In genomic region chr9:16510506-16510905, GRCh38 we compare ENCODE assay signal across 23 cellular contexts.
A peak's percentile ranks its signal among the peaks of the same experiment; 100 is the strongest.
DNase-seq lines count a peak whose midpoint lies in the region; ATAC-seq, FAIRE-seq and TF ChIP-seq lines count a peak whose summit lies in the region.
"Had no signal": no experiment of that assay in that cellular context is flagged by ENCODE, and none has a peak within 500 bp of the region (broad histone marks: within the 10 kb centered on the region; RNA-seq: fewer than 3 reads in every experiment).

No MANE protein-coding gene starts in this region.

- H3K27me3 ChIP-seq in GM23248 (replicated peaks; ENCODE audit: insufficient read depth) (no peaks in the 10 kb centered on the region), RWPE2 (ENCODE audit: insufficient read depth, poor library complexity, severe bottlenecking) (no peaks in the 10 kb centered on the region), endothelial cell of umbilical vein (ENCODE audit: control insufficient read depth in 2 of 2, insufficient read depth in 2 of 2, low read length in 2 of 2) (no peaks in the 10 kb centered on the region), HepG2 (ENCODE audit: control insufficient read depth in 1 of 2, insufficient read depth in 2 of 2, low read length in 2 of 2) (peaks cover 0 to 4% of the 10 kb centered on the region in 2 experiments; a peak in 1 of 5 replicates), pancreas (no peaks in the 10 kb centered on the region), osteoblast (ENCODE audit: insufficient read depth, low read length) (no peaks in the 10 kb centered on the region)
- H3K27me3 ChIP-seq: breast epithelium, tibial nerve had no signal

- H3F3A ChIP-seq in GM23248 (ENCODE audit: insufficient read depth): peaks cover 31% of the 10 kb centered on the region; the same call in 1 of the 2 replicates

- no peak overlapping the region for H3K27ac Mint-ChIP-seq in stimulated activated naive B cell treated with anti-CD40 and anti-IgM and Interleukin-4, amounts not matched to agents 10 μg/mL and 1 μg/mL and 100 μg/mL, for 72 hours
- H3K27ac Mint-ChIP-seq: activated CD4-positive, alpha-beta T cell treated with anti-CD3 and anti-CD28 coated beads, Interleukin-2, amount 10 ng/mL, durations not matched to agents 7 days and 5 days; activated naive CD4-positive, alpha-beta T cell treated with anti-CD3 and anti-CD28 coated beads, Interleukin-2, amount 50 U/mL, for 72 hours; CD4-positive, alpha-beta memory T cell; memory B cell had no signal

- no peaks in the 10 kb centered on the region for H3K9me1 ChIP-seq in endothelial cell of umbilical vein (replicated peaks; ENCODE audit: control insufficient read depth, extremely low read depth, insufficient read depth, low read length)

- H4K20me1 ChIP-seq in GM23248 (ENCODE audit: insufficient read depth) (no peaks in the 10 kb centered on the region), endothelial cell of umbilical vein (replicated peaks; ENCODE audit: control insufficient read depth, extremely low read depth, insufficient read depth, low read length) (no peaks in the 10 kb centered on the region), HepG2 (ENCODE audit: insufficient read depth, low read length) (no peaks in the 10 kb centered on the region), osteoblast (ENCODE audit: insufficient read depth, low read length) (no peaks in the 10 kb centered on the region)

- ATAC-seq in RWPE2 (ENCODE audit: low read depth) (no peak; the same call in 2 of the 3 replicates), omental fat pad (ENCODE audit: low FRiP score) (peak; percentile 57), HepG2 (no peak), pancreas (no peak)
- no peak for ATAC-seq in stimulated activated naive B cell treated with anti-CD40 and anti-IgM and Interleukin-4, amounts not matched to agents 10 μg/mL and 1 μg/mL and 100 μg/mL, for 72 hours (replicated peaks)
- ATAC-seq: activated naive CD4-positive, alpha-beta T cell treated with anti-CD3 and anti-CD28 coated beads, Interleukin-2, amount 50 U/mL, for 72 hours; Panc1 had no signal

- POLR2A ChIA-PET in endothelial cell of umbilical vein (lab: Charles Lee) (interaction anchor here (0.7 to 0.8 kb wide), 2 partner anchors 12 to 270 kb away, joined by 3 to 5 read pairs; no protein-coding TSS in a partner anchor), HepG2 (lab: Yijun Ruan, JAX) (no interaction called here)

- in situ Hi-C loops in GM23248 (cut with MboI): no loop called here
- in situ Hi-C loops in HepG2 (cut with HindIII; ENCODE audit: extremely low pct_ligation_motif_present, low pct_unique_long_range_greater_than_20kb): no loop called here

- peak; percentile 44 for FAIRE-seq in endothelial cell of umbilical vein (lab: Jason Lieb, UNC)
- no peak for FAIRE-seq in HepG2 (lab: Jason Lieb, UNC)
- FAIRE-seq in pancreas (lab: Jason Lieb, UNC): no peak
- FAIRE-seq: D721Med had no signal

- TF ChIP-seq EP300 in HepG2 (IDR thresholded peaks at IDR 0.05; ENCODE audit: low read depth in 2 of 2, low read length in 2 of 2): no peak
- no peak for TF ChIP-seq EP300 in HepG2 (CRISPR knock-in tag; IDR thresholded peaks at IDR 0.05; ENCODE audit: borderline replicate concordance)

- H3K9ac ChIP-seq in GM23248 (no peak overlapping the region), endothelial cell of umbilical vein (replicated peaks; ENCODE audit: extremely low read depth, insufficient read depth, low read length) (peak overlapping the region; percentile 60), HepG2 (ENCODE audit: insufficient read depth, low read depth, low read length) (no peak overlapping the region)

- DNase-seq in GM23248: no peak
- no peak for DNase-seq in RWPE2 (ENCODE audit: low spot score)
- DNase-seq in endothelial cell of umbilical vein (ENCODE audit: low read depth, low spot score): no peak
- DNase-seq in omental fat pad (ENCODE audit: low spot score): no peak
- DNase-seq in HepG2 (ENCODE audit: low spot score): no peak
- no peak for DNase-seq in stimulated activated naive B cell treated with anti-CD40 and anti-IgM and Interleukin-4, amounts not matched to agents 10 μg/mL and 1 μg/mL and 100 μg/mL, for 72 hours
- no peak for DNase-seq in pancreas
- no peak for DNase-seq in osteoblast (ENCODE audit: insufficient read length, low spot score, missing footprints)
- DNase-seq: activated CD4-positive, alpha-beta T cell treated with anti-CD3 and anti-CD28 coated beads, Interleukin-2, amount 10 ng/mL, durations not matched to agents 7 days and 5 days; amygdala; CD4-positive, alpha-beta memory T cell; DND-41; NCI-H2029; NCI-H526 treated with DMSO at 0.1 percent for 48 hours; SHP77 treated with DMSO at 0.1 percent for 48 hours; stimulated activated CD4-positive, alpha-beta T cell treated with anti-CD3 and anti-CD28 coated beads, Interleukin-4, amount 100 ng/mL, for 1 hour had no signal

- no peaks in the 10 kb centered on the region for H3K27me3 Mint-ChIP-seq in stimulated activated naive B cell treated with anti-CD40 and anti-IgM and Interleukin-4, amounts not matched to agents 10 μg/mL and 1 μg/mL and 100 μg/mL, for 72 hours
- H3K27me3 Mint-ChIP-seq: activated CD4-positive, alpha-beta T cell treated with anti-CD3 and anti-CD28 coated beads, Interleukin-2, amount 10 ng/mL, durations not matched to agents 7 days and 5 days; CD4-positive, alpha-beta memory T cell; memory B cell had no signal

- no peaks in the 10 kb centered on the region for H3K9me3 ChIP-seq in GM23248 (ENCODE audit: low read depth)
- H3K9me3 ChIP-seq in RWPE2 (ENCODE audit: severe bottlenecking): no peaks in the 10 kb centered on the region
- H3K9me3 ChIP-seq in endothelial cell of umbilical vein (replicated peaks; ENCODE audit: control insufficient read depth, insufficient read depth, low read length): no peaks in the 10 kb centered on the region
- H3K9me3 ChIP-seq in HepG2 (ENCODE audit: low read length): no peaks in the 10 kb centered on the region
- no peaks in the 10 kb centered on the region for H3K9me3 ChIP-seq in pancreas
- no peaks in the 10 kb centered on the region for H3K9me3 ChIP-seq in osteoblast (ENCODE audit: low read depth, low read length)
- H3K9me3 ChIP-seq: breast epithelium, prostate gland, tibial nerve had no signal

- no TSS peak for BruUV-seq in endothelial cell of umbilical vein (replicated peaks; lab: Mats Ljungman, UMichigan)
- BruUV-seq in HepG2 (replicated peaks; lab: Mats Ljungman, UMichigan): no TSS peak

- H3K4me3 ChIP-seq in GM23248 (no peak overlapping the region), RWPE2 (ENCODE audit: severe bottlenecking) (no peak overlapping the region), endothelial cell of umbilical vein (replicated peaks in 1 of 3; ENCODE audit: insufficient read depth in 1 of 3, low read depth in 1 of 3, low read length in 3 of 3) (peak overlapping the region in 2 of 3 experiments; percentile 12 to 57), HepG2 (replicated peaks in 1 of 3; ENCODE audit: insufficient read depth in 1 of 3, low read depth in 2 of 3, low read length in 3 of 3) (no peak overlapping the region), pancreas (no peak overlapping the region), osteoblast (ENCODE audit: insufficient read depth, low read length) (no peak overlapping the region)
- H3K4me3 ChIP-seq: breast epithelium, prostate gland, tibial nerve had no signal

- H3K36me3 ChIP-seq in GM23248 (ENCODE audit: low read depth) (no peaks in the 10 kb centered on the region), RWPE2 (ENCODE audit: low read depth) (no peaks in the 10 kb centered on the region), endothelial cell of umbilical vein (ENCODE audit: control insufficient read depth in 2 of 2, extremely low read depth in 1 of 2, insufficient read depth in 2 of 2, low read length in 2 of 2) (no peaks in the 10 kb centered on the region), HepG2 (replicated peaks in 1 of 2; ENCODE audit: control insufficient read depth in 1 of 2, insufficient read depth in 2 of 2, low read length in 2 of 2) (no peaks in the 10 kb centered on the region), pancreas (no peaks in the 10 kb centered on the region), osteoblast (ENCODE audit: insufficient read depth, low read length) (no peaks in the 10 kb centered on the region)
- H3K36me3 ChIP-seq: breast epithelium, prostate gland, tibial nerve had no signal

- H2AFZ ChIP-seq in GM23248 (no peak overlapping the region), endothelial cell of umbilical vein (ENCODE audit: low read depth, low read length) (peak overlapping the region; percentile 36), HepG2 (ENCODE audit: low read length) (no peak overlapping the region), osteoblast (ENCODE audit: low read length) (no peak overlapping the region)

- H3K27ac ChIP-seq in GM23248: no peak overlapping the region
- peak overlapping the region; percentile 41 for H3K27ac ChIP-seq in RWPE2 (ENCODE audit: poor library complexity, severe bottlenecking)
- peak overlapping the region; percentile 85 for H3K27ac ChIP-seq in endothelial cell of umbilical vein (ENCODE audit: insufficient read depth, low read depth, low read length)
- H3K27ac ChIP-seq in HepG2 (ENCODE audit: extremely low read length, insufficient read depth, low read length): no peak overlapping the region
- H3K27ac ChIP-seq in pancreas: no peak overlapping the region
- H3K27ac ChIP-seq in osteoblast (ENCODE audit: low read depth, low read length): no peak overlapping the region
- H3K27ac ChIP-seq: breast epithelium, prostate gland, tibial nerve had no signal

- no peak overlapping the region for H3K4me3 Mint-ChIP-seq in stimulated activated naive B cell treated with anti-CD40 and anti-IgM and Interleukin-4, amounts not matched to agents 10 μg/mL and 1 μg/mL and 100 μg/mL, for 72 hours
- H3K4me3 Mint-ChIP-seq: activated CD4-positive, alpha-beta T cell treated with anti-CD3 and anti-CD28 coated beads, Interleukin-2, amount 10 ng/mL, durations not matched to agents 7 days and 5 days; CD4-positive, alpha-beta memory T cell; memory B cell had no signal

- H3K36me3 Mint-ChIP-seq in stimulated activated naive B cell treated with anti-CD40 and anti-IgM and Interleukin-4, amounts not matched to agents 10 μg/mL and 1 μg/mL and 100 μg/mL, for 72 hours: no peaks in the 10 kb centered on the region
- H3K36me3 Mint-ChIP-seq: activated naive CD4-positive, alpha-beta T cell treated with anti-CD3 and anti-CD28 coated beads, Interleukin-2, amount 50 U/mL, for 72 hours; CD4-positive, alpha-beta memory T cell; memory B cell had no signal

- H3K4me2 ChIP-seq in GM23248 (ENCODE audit: unreplicated experiment) (peak overlapping the region; percentile 26), endothelial cell of umbilical vein (ENCODE audit: insufficient read depth, low read length) (peak overlapping the region; percentile 94), HepG2 (ENCODE audit: low read depth, low read length) (no peak overlapping the region), osteoblast (ENCODE audit: insufficient read depth, low read length) (no peak overlapping the region)

- H3K4me1 Mint-ChIP-seq in stimulated activated naive B cell treated with anti-CD40 and anti-IgM and Interleukin-4, amounts not matched to agents 10 μg/mL and 1 μg/mL and 100 μg/mL, for 72 hours: no peaks in the 10 kb centered on the region
- H3K4me1 Mint-ChIP-seq: activated CD4-positive, alpha-beta T cell treated with anti-CD3 and anti-CD28 coated beads, Interleukin-2, amount 10 ng/mL, durations not matched to agents 7 days and 5 days; CD4-positive, alpha-beta memory T cell; memory B cell had no signal

- H3K79me2 ChIP-seq in GM23248 (ENCODE audit: insufficient read depth): peaks cover 20% of the 10 kb centered on the region
- H3K79me2 ChIP-seq in endothelial cell of umbilical vein (ENCODE audit: control insufficient read depth, insufficient read depth, low read length): no peaks in the 10 kb centered on the region
- no peaks in the 10 kb centered on the region for H3K79me2 ChIP-seq in HepG2 (ENCODE audit: insufficient read depth, low read length)
- peaks cover 17% of the 10 kb centered on the region for H3K79me2 ChIP-seq in osteoblast (ENCODE audit: insufficient read depth, low read length)

- H3K4me1 ChIP-seq in GM23248 (ENCODE audit: insufficient read depth): peaks cover 35% of the 10 kb centered on the region
- H3K4me1 ChIP-seq in RWPE2 (ENCODE audit: insufficient read depth, poor library complexity, severe bottlenecking): peaks cover 9% of the 10 kb centered on the region
- peaks cover 28% of the 10 kb centered on the region for H3K4me1 ChIP-seq in endothelial cell of umbilical vein (ENCODE audit: control insufficient read depth, extremely low read depth, insufficient read depth, low read length)
- no peaks in the 10 kb centered on the region for H3K4me1 ChIP-seq in HepG2 (ENCODE audit: insufficient read depth, low read length)
- no peaks in the 10 kb centered on the region for H3K4me1 ChIP-seq in pancreas
- H3K4me1 ChIP-seq in osteoblast (ENCODE audit: insufficient read depth, low read length): peaks cover 30% of the 10 kb centered on the region
- H3K4me1 ChIP-seq: breast epithelium, prostate gland had no signal

- H3K9me3 Mint-ChIP-seq in stimulated activated naive B cell treated with anti-CD40 and anti-IgM and Interleukin-4, amounts not matched to agents 10 μg/mL and 1 μg/mL and 100 μg/mL, for 72 hours: no peaks in the 10 kb centered on the region
- H3K9me3 Mint-ChIP-seq: activated CD4-positive, alpha-beta T cell treated with anti-CD3 and anti-CD28 coated beads, Interleukin-2, amount 10 ng/mL, durations not matched to agents 7 days and 5 days had no signal

- TF ChIP-seq RAD21 in HepG2 (CRISPR knock-in tag; IDR thresholded peaks at IDR 0.05): no peak

- TF ChIP-seq POLR2A in endothelial cell of umbilical vein (IDR thresholded peaks at IDR 0.05; ENCODE audit: low read depth, low read length): no peak
- TF ChIP-seq POLR2A in HepG2 (IDR thresholded peaks at IDR 0.05; ENCODE audit: insufficient read depth in 1 of 2, low read depth in 2 of 2, low read length in 2 of 2): no peak

- 98 to 100% methylated on average over 2 of the region's 2 CpGs for WGBS in GM23248 (ENCODE audit: low coverage in 1 of 2, low lambda C conversion rate in 2 of 2, missing lambda C conversion rate in 2 of 2), 2 experiments
- WGBS in HepG2 (ENCODE audit: low lambda C conversion rate): 3% methylated on average over 2 of the region's 2 CpGs
- 82 to 88% methylated on average over 2 of the region's 2 CpGs for WGBS in pancreas, 2 donors

- dilution Hi-C loops in endothelial cell of umbilical vein (cut with MboI; ENCODE audit: extremely low pct_ligation_motif_present, low sequenced_read_pairs): no loop called here

- TF ChIP-seq CTCF in RWPE2 (IDR thresholded peaks at IDR 0.05; ENCODE audit: poor library complexity, severe bottlenecking) (no peak), endothelial cell of umbilical vein (IDR thresholded peaks at IDR 0.05; ENCODE audit: extremely low read depth in 1 of 2, insufficient read depth in 1 of 2, low read depth in 1 of 2, low read length in 2 of 2) (no peak), omental fat pad (IDR thresholded peaks at IDR 0.05) (no peak), HepG2 (CRISPR knock-in tag; IDR thresholded peaks at IDR 0.05) (no peak), pancreas (IDR thresholded peaks at IDR 0.05) (no peak), osteoblast (IDR thresholded peaks at IDR 0.05; ENCODE audit: extremely low read depth, low read depth, low read length) (no peak)

- intact Hi-C loops in endothelial cell of umbilical vein (cut with micrococcal nuclease): loop anchor here (1.0 to 10.0 kb wide), 5 partner anchors 16 to 364 kb away; partner anchors contain the start of gene BNC2
- intact Hi-C loops in HepG2 (cut with micrococcal nuclease; ENCODE audit: unreplicated experiment): no loop called here
- intact Hi-C loops in pancreas (cut with DNase I): no loop called here

- H3K9me2 ChIP-seq in GM23248 (ENCODE audit: insufficient read depth): no peaks in the 10 kb centered on the region

- CTCF ChIA-PET in endothelial cell of umbilical vein (lab: Charles Lee) (interaction anchor here (0.6 to 1.1 kb wide), 7 partner anchors 9 to 606 kb away, joined by 3 to 5 read pairs (median 3); no protein-coding TSS in a partner anchor), HepG2 (lab: Yijun Ruan, JAX; ENCODE audit: low intra/inter-chr PET ratio, low total read pairs) (no interaction called here)

Comparison
In these comparisons a context has a peak if more than half of its experiments do, and no peak if none do; other contexts are left out.
1. H3K27ac ChIP-seq: peak in RWPE2 (single experiment) and endothelial cell of umbilical vein (single experiment); none in GM23248 (single experiment), HepG2 (single experiment), pancreas (0 of 4) and osteoblast (single experiment).
2. H3K4me2 ChIP-seq: peak in GM23248 (single experiment) and endothelial cell of umbilical vein (single experiment); none in HepG2 (single experiment) and osteoblast (single experiment).
3. H3K4me3 ChIP-seq: peak in endothelial cell of umbilical vein (2 of 3); none in GM23248 (single experiment), RWPE2 (single experiment), HepG2 (0 of 3), pancreas (0 of 4) and osteoblast (single experiment).